Comparison of ENCODE assay signal across 16 cellular contexts in genomic region chr12:62750941-62751843, GRCh38.
"Had no signal": no experiment of that assay in that cellular context is flagged by ENCODE, and none has a peak within 500 bp of the region (broad histone marks: within the 10 kb centered on the region; RNA-seq: fewer than 3 reads in every experiment).

No MANE protein-coding gene starts in this region.

- H3K9me3 ChIP-seq: left ventricle myocardium inferior, psoas muscle, spleen, stomach, testis, upper lobe of right lung had no signal

- H3K27me3 ChIP-seq: spleen, stomach, testis, upper lobe of right lung had no signal

- H3K4me1 ChIP-seq: left ventricle myocardium inferior, psoas muscle, spleen, testis, upper lobe of right lung had no signal

- H3K36me3 ChIP-seq: left ventricle myocardium inferior, spleen, stomach, upper lobe of right lung, WERI-Rb-1 had no signal

- H3K4me3 ChIP-seq: left ventricle myocardium inferior, psoas muscle, spleen, stomach, testis, upper lobe of right lung had no signal

- H3K27ac ChIP-seq: left ventricle myocardium inferior, psoas muscle, spleen, stomach, testis, upper lobe of right lung, WERI-Rb-1 had no signal

- ATAC-seq: activated CD8-positive, alpha-beta T cell treated with anti-CD3 and anti-CD28 coated beads, Interleukin-2, amount 10 ng/mL, durations not matched to agents 7 days and 5 days; psoas muscle; sciatic nerve; T-helper 17 cell; upper lobe of right lung had no signal

- DNase-seq: activated CD4-positive, alpha-beta T cell treated with anti-CD3 and anti-CD28 coated beads for 4 hours; activated CD8-positive, alpha-beta memory T cell treated with anti-CD3 and anti-CD28 coated beads, Interleukin-2, amount 50 U/mL, for 4 hours; activated CD8-positive, alpha-beta T cell treated with anti-CD3 and anti-CD28 coated beads, Interleukin-2, amount 10 ng/mL, durations not matched to agents 7 days and 5 days; activated gamma-delta T cell treated with Interleukin-2 at 50 U/mL for 16 hours; activated naive CD8-positive, alpha-beta T cell treated with anti-CD3 and anti-CD28 coated beads for 36 hours; amygdala; effector memory CD4-positive, alpha-beta T cell; left ventricle myocardium inferior; psoas muscle; spleen; stomach; T-helper 17 cell; testis; upper lobe of right lung; WERI-Rb-1 had no signal
